Comparison of ENCODE assay signal across 1 cellular context in genomic region chr16:53099318-53100130, GRCh38.
TF ChIP-seq lines count a peak whose summit lies in the region.

No MANE protein-coding gene starts in this region.

TF ChIP-seq in H1, 55 proteins besides CTCF, POLR2A, EP300 and RAD21 (continued from another document):
- TF ChIP-seq CTBP2 (IDR thresholded peaks at IDR 0.05; ENCODE audit: borderline replicate concordance, insufficient read depth, insufficient read length, low read length) = peak; percentile 85
- no peak for TF ChIP-seq SIRT6 (IDR thresholded peaks at IDR 0.05; ENCODE audit: low read length)
- TF ChIP-seq SUZ12 (IDR thresholded peaks at IDR 0.05; ENCODE audit: low read length) = no peak
- no peak for TF ChIP-seq CBX5 (IDR thresholded peaks at IDR 0.05; ENCODE audit: low read depth, low read length)
- TF ChIP-seq YY1 (IDR thresholded peaks at IDR 0.05; ENCODE audit: low read depth, low read length) = 0 out of 2 replicates have a peak, but pooled peaks have one; percentile 5
- TF ChIP-seq TAF7 (optimal IDR thresholded peaks at IDR 0.05; ENCODE audit: borderline replicate concordance, low read depth, low read length) = no peak
- TF ChIP-seq BACH1 (IDR thresholded peaks at IDR 0.05; ENCODE audit: low read length) = no peak
- no peak for TF ChIP-seq ZNF274 (IDR thresholded peaks at IDR 0.05; ENCODE audit: borderline replicate concordance, extremely low read depth, low read length)
- TF ChIP-seq, protein P1, sequence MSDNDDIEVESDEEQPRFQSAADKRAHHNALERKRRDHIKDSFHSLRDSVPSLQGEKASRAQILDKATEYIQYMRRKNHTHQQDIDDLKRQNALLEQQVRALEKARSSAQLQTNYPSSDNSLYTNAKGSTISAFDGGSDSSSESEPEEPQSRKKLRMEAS (IDR thresholded peaks at IDR 0.05) = peak; percentile 91
- peak; percentile 67 for TF ChIP-seq E2F6 (IDR thresholded peaks at IDR 0.05)
- no peak for TF ChIP-seq BRCA1 (IDR thresholded peaks at IDR 0.05; ENCODE audit: low read depth, low read length)
- TF ChIP-seq CREB1 (IDR thresholded peaks at IDR 0.05) = 0 out of 2 replicates have a peak, but pooled peaks have one; percentile 6
- no peak for TF ChIP-seq CEBPB (IDR thresholded peaks at IDR 0.05; ENCODE audit: low read depth, low read length)
- no peak for TF ChIP-seq CBX8 (IDR thresholded peaks at IDR 0.05; ENCODE audit: borderline replicate concordance, low read depth, low read length)
- no peak for TF ChIP-seq EGR1 (IDR thresholded peaks at IDR 0.05; ENCODE audit: borderline replicate concordance, low read depth, low read length)
- no peak for TF ChIP-seq PHF8 (conservative IDR thresholded peaks at IDR 0.05; ENCODE audit: low read depth, low read length)
- TF ChIP-seq MAFK (IDR thresholded peaks at IDR 0.05; ENCODE audit: low read depth, low read length) = peak; percentile 39; the same call in 1 of the 2 replicates
- 0 out of 2 replicates have a peak, but pooled peaks have one; percentile 2 for TF ChIP-seq TCF12 (IDR thresholded peaks at IDR 0.05; ENCODE audit: low read depth, low read length)
- peak; percentile 94 to 97 for TF ChIP-seq SIN3A (conservative IDR thresholded peaks at IDR 0.05 in 1 of 2, IDR thresholded peaks at IDR 0.05 in 1 of 2; ENCODE audit: low read depth in 1 of 2, low read length in 2 of 2)
- TF ChIP-seq, protein P2, sequence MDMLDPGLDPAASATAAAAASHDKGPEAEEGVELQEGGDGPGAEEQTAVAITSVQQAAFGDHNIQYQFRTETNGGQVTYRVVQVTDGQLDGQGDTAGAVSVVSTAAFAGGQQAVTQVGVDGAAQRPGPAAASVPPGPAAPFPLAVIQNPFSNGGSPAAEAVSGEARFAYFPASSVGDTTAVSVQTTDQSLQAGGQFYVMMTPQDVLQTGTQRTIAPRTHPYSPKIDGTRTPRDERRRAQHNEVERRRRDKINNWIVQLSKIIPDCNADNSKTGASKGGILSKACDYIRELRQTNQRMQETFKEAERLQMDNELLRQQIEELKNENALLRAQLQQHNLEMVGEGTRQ (IDR thresholded peaks at IDR 0.05; ENCODE audit: low read length) = peak; percentile 72
- TF ChIP-seq JUND (IDR thresholded peaks at IDR 0.05; ENCODE audit: low read length) = peak; percentile 60; the same call in 1 of the 2 replicates
- no peak for TF ChIP-seq EZH2 (IDR thresholded peaks at IDR 0.05; ENCODE audit: low read depth, low read length, severe bottlenecking)
- TF ChIP-seq JUN (IDR thresholded peaks at IDR 0.05; ENCODE audit: low read depth, low read length) = no peak
- no peak for TF ChIP-seq SRF (IDR thresholded peaks at IDR 0.05; ENCODE audit: low read depth, low read length)
- TF ChIP-seq, protein P3, sequence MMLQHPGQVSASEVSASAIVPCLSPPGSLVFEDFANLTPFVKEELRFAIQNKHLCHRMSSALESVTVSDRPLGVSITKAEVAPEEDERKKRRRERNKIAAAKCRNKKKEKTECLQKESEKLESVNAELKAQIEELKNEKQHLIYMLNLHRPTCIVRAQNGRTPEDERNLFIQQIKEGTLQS (IDR thresholded peaks at IDR 0.05; ENCODE audit: insufficient read depth, low read depth, low read length) = no peak
- no peak for TF ChIP-seq RNF2 (IDR thresholded peaks at IDR 0.05; ENCODE audit: borderline replicate concordance, low read depth, low read length, missing control alignments, poor library complexity, severe bottlenecking)
- no peak for TF ChIP-seq KDM5A (IDR thresholded peaks at IDR 0.05; ENCODE audit: low read length)
- TF ChIP-seq SP1 (IDR thresholded peaks at IDR 0.05; ENCODE audit: low read depth, low read length) = peak; percentile 51; the same call in 1 of the 2 replicates
- TF ChIP-seq SP2 (IDR thresholded peaks at IDR 0.05; ENCODE audit: low read length) = no peak
- 0 out of 2 replicates have a peak, but pooled peaks have one; percentile 38 for TF ChIP-seq RBBP5 (IDR thresholded peaks at IDR 0.05; ENCODE audit: borderline replicate concordance, low read depth, low read length)
- peak; percentile 22 to 98; a peak in 3 of 4 replicates for TF ChIP-seq HDAC2 (IDR thresholded peaks at IDR 0.05; ENCODE audit: borderline replicate concordance in 1 of 2, low read depth in 2 of 2, low read length in 2 of 2)
- TF ChIP-seq CHD2 (IDR thresholded peaks at IDR 0.05; ENCODE audit: low read length) = no peak
- TF ChIP-seq ATF2 (IDR thresholded peaks at IDR 0.05; ENCODE audit: low read length) = no peak
- TF ChIP-seq TAF1 (IDR thresholded peaks at IDR 0.05; ENCODE audit: low read depth, low read length) = peak; percentile 61; the same call in 1 of the 2 replicates
- TF ChIP-seq ASH2L (IDR thresholded peaks at IDR 0.05; ENCODE audit: low read length) = peak; percentile 85
- no peak for TF ChIP-seq HDAC6 (IDR thresholded peaks at IDR 0.05; ENCODE audit: low read depth, low read length)
- TF ChIP-seq RXRA (IDR thresholded peaks at IDR 0.05; ENCODE audit: insufficient read depth, low read depth, low read length) = no peak; the same call in 1 of the 2 replicates
- TF ChIP-seq NANOG (IDR thresholded peaks at IDR 0.05; ENCODE audit: insufficient read depth, low read depth, low read length, poor library complexity, severe bottlenecking) = no peak
- TF ChIP-seq SP4 (IDR thresholded peaks at IDR 0.05; ENCODE audit: low read length) = no peak
- TF ChIP-seq CHD7 (IDR thresholded peaks at IDR 0.05; ENCODE audit: insufficient replicate concordance, low read length) = no peak
- peak; percentile 36; the same call in 1 of the 2 replicates for TF ChIP-seq POLR2AphosphoS5 (IDR thresholded peaks at IDR 0.05; ENCODE audit: low read depth, low read length)
- TF ChIP-seq SAP30 (IDR thresholded peaks at IDR 0.05; ENCODE audit: insufficient read depth, insufficient replicate concordance, low read length) = peak; percentile 78
